25 cellular contexts compared by ENCODE assay signal in the genomic region with DNA sequence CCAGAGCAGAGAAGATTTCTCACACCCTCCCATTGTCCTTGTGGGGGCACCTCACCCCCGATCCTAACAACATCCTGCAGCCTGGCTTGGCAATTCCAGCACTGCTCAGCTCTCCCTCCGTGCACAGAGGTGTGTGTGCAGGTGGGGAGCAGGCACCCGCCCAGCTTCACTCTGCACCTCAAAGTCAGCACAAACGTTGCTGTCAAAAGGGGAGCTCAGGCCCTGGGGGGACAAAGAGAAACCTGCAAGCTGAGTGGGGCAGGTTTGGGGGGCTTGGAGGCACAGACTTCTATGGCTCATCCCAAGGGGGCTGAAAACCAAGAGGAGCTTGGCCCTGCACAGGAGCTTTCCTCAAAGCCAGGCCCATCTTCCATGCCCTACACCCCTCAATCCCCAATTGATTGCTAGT.
DNase-seq lines count a peak whose midpoint lies in the region; ATAC-seq and TF ChIP-seq lines count a peak whose summit lies in the region.
"Had no signal": no experiment of that assay in that cellular context is flagged by ENCODE, and none has a peak within 500 bp of the region (broad histone marks: within the 10 kb centered on the region; RNA-seq: fewer than 3 reads in every experiment).

No MANE protein-coding gene starts in this region.

- H3K27ac ChIP-seq in H9 (ENCODE audit: insufficient read length, low read depth, low read length): no peak overlapping the region
- no peak overlapping the region for H3K27ac ChIP-seq in esophagus muscularis mucosa (replicated peaks in 1 of 4)
- peak overlapping the region in 3 of 4 donors; percentile 56 to 91 (median 89) for H3K27ac ChIP-seq in tibial nerve
- H3K27ac ChIP-seq in SK-N-SH (ENCODE audit: low read depth in 2 of 2, low read length in 1 of 2): peak overlapping the region in 1 of 2 experiments; percentile 82; a peak in 1 of 4 replicates
- H3K27ac ChIP-seq: thoracic aorta had no signal

- H2AFZ ChIP-seq in H9 (ENCODE audit: low read length) (no peak overlapping the region), SK-N-SH (ENCODE audit: low read depth) (no peak overlapping the region)
- H2AFZ ChIP-seq: hepatocyte had no signal

- no peak overlapping the region for H2BK20ac ChIP-seq in H9 (ENCODE audit: low read depth, low read length, poor library complexity, severe bottlenecking)

- CTCF ChIA-PET in SK-N-SH (lab: Yijun Ruan, JAX): interaction anchor here (0.6 to 3.8 kb wide), 4 partner anchors 14 to 184 kb away, joined by 3 to 15 read pairs (median 14); no protein-coding TSS in a partner anchor

- no peaks in the 10 kb centered on the region for H3K79me2 ChIP-seq in H9 (ENCODE audit: insufficient read depth, low read length)
- H3K79me2 ChIP-seq in SK-N-SH (ENCODE audit: insufficient read depth): no peaks in the 10 kb centered on the region
- H3K79me2 ChIP-seq: hepatocyte had no signal

- intact Hi-C loops in esophagus muscularis mucosa (cut with DNase I): no loop called here

- no peak overlapping the region for H3K4ac ChIP-seq in H9 (ENCODE audit: low read depth, low read length)

- H4K20me1 ChIP-seq in H9 (ENCODE audit: control insufficient read depth, insufficient read depth, insufficient read length) (no peaks in the 10 kb centered on the region), SK-N-SH (ENCODE audit: insufficient read depth) (no peaks in the 10 kb centered on the region)

- H3K14ac ChIP-seq in H9 (ENCODE audit: insufficient read depth, low read length): no peak overlapping the region

- no peaks in the 10 kb centered on the region for H3K79me1 ChIP-seq in H9 (ENCODE audit: insufficient read depth, low read depth, low read length, poor library complexity, severe bottlenecking)

- peak; percentile 36 for DNase-seq in activated effector memory CD4-positive, alpha-beta T cell treated with anti-CD3 and anti-CD28 coated beads, Interleukin-2, amount 50 U/mL, for 16 hours
- DNase-seq in activated effector memory CD4-positive, alpha-beta T cell treated with Interleukin-2 at 50 U/mL for 16 hours: no peak
- DNase-seq in H9 (peak; percentile 18), esophagus muscularis mucosa (ENCODE audit: extremely low spot score) (peak; percentile 47), tibial nerve (ENCODE audit: low spot score in 2 of 2) (no peak), SK-N-SH (no peak)
- DNase-seq: ACHN; activated CD4-positive, CD25-positive, alpha-beta regulatory T cell; activated naive CD4-positive, alpha-beta T cell treated with anti-CD3 and anti-CD28 coated beads, Interleukin-2, amount 10 ng/mL, durations not matched to agents 7 days and 5 days; gastrocnemius medialis; Karpas-422; NCI-H1417; NCI-H2029 treated with DMSO at 0.1 percent for 48 hours; NCI-H526 treated with DMSO at 0.1 percent for 48 hours; PC-3 had no signal

- H2AK5ac ChIP-seq in H9 (ENCODE audit: insufficient read length, low read length): no peak overlapping the region

- H3K27me3 Mint-ChIP-seq in H9 (ENCODE audit: low read depth): peaks cover 57% of the 10 kb centered on the region
- H3K27me3 Mint-ChIP-seq: brain; stimulated activated naive CD8-positive, alpha-beta T cell treated with anti-CD3 and anti-CD28 coated beads, Interleukin-15, amount 100 ng/mL, for 72 hours had no signal

- POLR2A ChIA-PET in SK-N-SH (lab: Yijun Ruan, JAX): interaction anchor here (2.6 kb wide), 1 partner anchor 232 kb away, joined by 15 read pairs; a partner anchor contains a TSS

- TF ChIP-seq POLR2A in esophagus muscularis mucosa (IDR thresholded peaks at IDR 0.05; ENCODE audit: low read depth) (no peak), tibial nerve (IDR thresholded peaks at IDR 0.05) (no peak)

- no peak overlapping the region for H3K4me3 Mint-ChIP-seq in H9
- H3K4me3 Mint-ChIP-seq: activated naive CD4-positive, alpha-beta T cell treated with anti-CD3 and anti-CD28 coated beads, Interleukin-2, amount 10 ng/mL, durations not matched to agents 7 days and 5 days; brain; memory B cell; stimulated activated naive CD8-positive, alpha-beta T cell treated with anti-CD3 and anti-CD28 coated beads, Interleukin-15, amount 100 ng/mL, for 72 hours; T-helper 1 cell treated with Interleukin-12 subunit alpha and Interleukin-12 subunit beta and Interleukin-4 antibody, amounts not matched to agents 30 μg/mL and 1 μg/mL, for 36 hours had no signal

- no peak overlapping the region for H3K56ac ChIP-seq in H9 (ENCODE audit: insufficient read length, low read depth, low read length)

- H3K4me2 ChIP-seq in H9 (ENCODE audit: insufficient read depth, insufficient read length, low read length) (no peak overlapping the region), SK-N-SH (no peak overlapping the region)
- H3K4me2 ChIP-seq: hepatocyte had no signal

- no peak overlapping the region for H2BK5ac ChIP-seq in H9 (ENCODE audit: insufficient read length, low read length)

- H3K4me3 ChIP-seq in esophagus muscularis mucosa (no peak overlapping the region), tibial nerve (no peak overlapping the region), SK-N-SH (ENCODE audit: low read depth in 2 of 2, low read length in 1 of 2) (no peak overlapping the region)
- H3K4me3 ChIP-seq: adrenal gland, gastrocnemius medialis, GM12878, hepatocyte, thoracic aorta had no signal

- no peak for ATAC-seq in GM21717 (IDR thresholded peaks at IDR 0.05; ENCODE audit: unreplicated experiment)
- ATAC-seq: gastrocnemius medialis; GM12878; PC-3; SK-N-SH treated with all-trans-retinoic acid at 6 μM for 48 hours; stimulated activated naive CD8-positive, alpha-beta T cell treated with anti-CD3 and anti-CD28 coated beads, Interleukin-15, amount 100 ng/mL, for 72 hours had no signal

- H3K18ac ChIP-seq in H9 (ENCODE audit: insufficient read length, low read depth, low read length): no peak overlapping the region

- H3K9me2 ChIP-seq in SK-N-SH: no peaks in the 10 kb centered on the region

- H3K9me3 ChIP-seq in H9 (ENCODE audit: control insufficient read depth, low read depth, low read length): no peaks in the 10 kb centered on the region
- no peaks in the 10 kb centered on the region for H3K9me3 ChIP-seq in esophagus muscularis mucosa
- no peaks in the 10 kb centered on the region for H3K9me3 ChIP-seq in tibial nerve
- no peaks in the 10 kb centered on the region for H3K9me3 ChIP-seq in SK-N-SH
- H3K9me3 ChIP-seq: adrenal gland, gastrocnemius medialis, thoracic aorta had no signal

- no CpG with 5 or more reads among the region's 4 CpGs for WGBS in H9 (ENCODE audit: extremely low coverage, insufficient read length, low lambda C conversion rate)
- WGBS in esophagus muscularis mucosa: 88% methylated on average over 4 of the region's 4 CpGs
- 84 to 86% methylated on average over 2 to 4 of the region's 4 CpGs for WGBS in tibial nerve, 2 donors
- 33% methylated on average over 4 of the region's 4 CpGs for WGBS in SK-N-SH (ENCODE audit: low lambda C conversion rate)

- no peaks in the 10 kb centered on the region for H3F3A ChIP-seq in SK-N-SH (replicated peaks; ENCODE audit: insufficient read depth)

- H3K4me1 Mint-ChIP-seq in H9: peaks cover 23 to 29% of the 10 kb centered on the region in 2 experiments

- peaks cover 9 to 14% of the 10 kb centered on the region in 2 experiments for H3K9me3 Mint-ChIP-seq in H9
- H3K9me3 Mint-ChIP-seq: activated naive CD4-positive, alpha-beta T cell treated with anti-CD3 and anti-CD28 coated beads, Interleukin-2, amount 10 ng/mL, durations not matched to agents 7 days and 5 days; T-helper 1 cell treated with Interleukin-12 subunit alpha and Interleukin-12 subunit beta and Interleukin-4 antibody, amounts not matched to agents 30 μg/mL and 1 μg/mL, for 36 hours had no signal

- peaks cover 0 to 4% (median 2%) of the 10 kb centered on the region in 3 experiments; a peak in 1 of 7 replicates for H3K36me3 Mint-ChIP-seq in H9 (ENCODE audit: insufficient read depth in 1 of 3, low read depth in 3 of 3)
- H3K36me3 Mint-ChIP-seq: activated naive CD4-positive, alpha-beta T cell treated with anti-CD3 and anti-CD28 coated beads, Interleukin-2, amount 10 ng/mL, durations not matched to agents 7 days and 5 days; memory B cell had no signal

- no peak overlapping the region for H4K8ac ChIP-seq in H9 (replicated peaks; ENCODE audit: insufficient read length, low read depth, low read length)

- no peak overlapping the region for H2BK120ac ChIP-seq in H9 (ENCODE audit: low read depth, low read length, poor library complexity, severe bottlenecking)

- H4K5ac ChIP-seq in H9 (ENCODE audit: insufficient read length, low read depth, low read length): no peak overlapping the region

- H3T11ph ChIP-seq in H9 (ENCODE audit: low read length): no peak overlapping the region

- no peaks in the 10 kb centered on the region for H3K23me2 ChIP-seq in H9 (ENCODE audit: insufficient read length, low read depth, low read length, poor library complexity, severe bottlenecking)

- no peak for TF ChIP-seq RAD21 in SK-N-SH (IDR thresholded peaks at IDR 0.05; ENCODE audit: low read length)

- no peak overlapping the region for H3K23ac ChIP-seq in H9 (ENCODE audit: insufficient read length, low read depth, low read length)

- no peak for TF ChIP-seq EP300 in esophagus muscularis mucosa (IDR thresholded peaks at IDR 0.05)
- TF ChIP-seq EP300 in tibial nerve (IDR thresholded peaks at IDR 0.05): no peak
- no peak for TF ChIP-seq EP300 in SK-N-SH (IDR thresholded peaks at IDR 0.05; ENCODE audit: borderline replicate concordance in 1 of 2, low read depth in 1 of 2, low read length in 1 of 2)

- no peak overlapping the region for H3K9ac ChIP-seq in H9 (ENCODE audit: extremely low read depth, insufficient read length, low read length)
- no peak overlapping the region for H3K9ac ChIP-seq in SK-N-SH

- H3K36me3 ChIP-seq in esophagus muscularis mucosa (no peaks in the 10 kb centered on the region), tibial nerve (no peaks in the 10 kb centered on the region), SK-N-SH (replicated peaks in 1 of 2; ENCODE audit: control insufficient read depth in 1 of 2, insufficient read depth in 2 of 2, low read length in 1 of 2) (no peaks in the 10 kb centered on the region)
- H3K36me3 ChIP-seq: adrenal gland, gastrocnemius medialis, thoracic aorta had no signal

- no peak for TF ChIP-seq CTCF in H9 (conservative IDR thresholded peaks at IDR 0.05)
- no peak for TF ChIP-seq CTCF in esophagus muscularis mucosa (IDR thresholded peaks at IDR 0.05)
- no peak for TF ChIP-seq CTCF in tibial nerve (IDR thresholded peaks at IDR 0.05)
- TF ChIP-seq CTCF in SK-N-SH (IDR thresholded peaks at IDR 0.05): no peak

- H3K4me1 ChIP-seq in H9 (ENCODE audit: insufficient read depth, low read length) (no peaks in the 10 kb centered on the region; the same call in 1 of the 2 replicates), esophagus muscularis mucosa (peaks cover 18 to 31% (median 22%) of the 10 kb centered on the region in 4 donors), tibial nerve (peaks cover 0 to 33% (median 22%) of the 10 kb centered on the region in 4 donors), SK-N-SH (ENCODE audit: control insufficient read depth in 1 of 2, insufficient read depth in 2 of 2, low read depth in 1 of 2, low read length in 1 of 2) (peaks cover 0 to 50% of the 10 kb centered on the region in 2 experiments; a peak in 1 of 4 replicates)
- H3K4me1 ChIP-seq: adrenal gland had no signal

- H3K27me3 ChIP-seq in H9 (ENCODE audit: insufficient read depth, low read length) (no peaks in the 10 kb centered on the region), esophagus muscularis mucosa (no peaks in the 10 kb centered on the region), tibial nerve (no peaks in the 10 kb centered on the region), SK-N-SH (ENCODE audit: insufficient read depth) (peaks cover 5% of the 10 kb centered on the region; the same call in 1 of the 2 replicates)
- H3K27me3 ChIP-seq: adrenal gland, gastrocnemius medialis, hepatocyte had no signal

- no peak overlapping the region for H3K27ac Mint-ChIP-seq in H9
- H3K27ac Mint-ChIP-seq: activated naive CD4-positive, alpha-beta T cell treated with anti-CD3 and anti-CD28 coated beads, Interleukin-2, amount 10 ng/mL, durations not matched to agents 7 days and 5 days; memory B cell; stimulated activated naive CD8-positive, alpha-beta T cell treated with anti-CD3 and anti-CD28 coated beads, Interleukin-15, amount 100 ng/mL, for 72 hours; T-helper 1 cell treated with Interleukin-12 subunit alpha and Interleukin-12 subunit beta and Interleukin-4 antibody, amounts not matched to agents 30 μg/mL and 1 μg/mL, for 36 hours had no signal

- H4K91ac ChIP-seq in H9 (ENCODE audit: insufficient read length, low read depth, low read length): no peak overlapping the region

- no peak overlapping the region for H2BK12ac ChIP-seq in H9 (ENCODE audit: insufficient read length, low read depth, low read length)

- no peak overlapping the region for H2BK15ac ChIP-seq in H9 (ENCODE audit: low read depth, low read length)

Comparison
In these comparisons a context has a peak if more than half of its experiments do, and no peak if none do; other contexts are left out.
1. DNase-seq: peak in activated effector memory CD4-positive, alpha-beta T cell treated with anti-CD3 and anti-CD28 coated beads, Interleukin-2, amount 50 U/mL, for 16 hours (single experiment), H9 (single experiment) and esophagus muscularis mucosa (single experiment); none in activated effector memory CD4-positive, alpha-beta T cell treated with Interleukin-2 at 50 U/mL for 16 hours (single experiment), tibial nerve (0 of 2) and SK-N-SH (single experiment).
2. H3K27ac ChIP-seq: peak in tibial nerve (3 of 4); none in H9 (single experiment) and esophagus muscularis mucosa (0 of 4).